In the genomic region with DNA sequence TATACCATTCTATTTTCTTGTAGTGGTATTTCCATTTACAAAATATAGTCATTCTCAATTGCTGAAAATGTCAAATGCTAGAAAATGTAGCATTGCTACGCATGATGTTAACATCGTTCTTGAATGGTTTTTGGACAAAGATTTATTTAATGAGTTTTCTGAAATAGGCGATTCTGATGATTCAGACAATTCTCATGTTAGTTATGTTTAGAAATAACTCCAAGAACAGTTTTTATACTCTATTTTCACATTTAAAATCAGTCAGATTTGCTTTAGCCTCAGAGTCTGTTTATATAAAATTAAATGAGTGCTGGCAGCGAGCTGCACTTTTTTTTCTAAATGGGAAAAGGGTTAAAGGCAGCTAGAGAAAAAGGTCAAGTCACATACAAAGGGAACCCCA, we compare ENCODE assay signal across 21 cellular contexts.
DNase-seq lines count a peak whose midpoint lies in the region; ATAC-seq and TF ChIP-seq lines count a peak whose summit lies in the region.
"Had no signal": no experiment of that assay in that cellular context is flagged by ENCODE, and none has a peak within 500 bp of the region (broad histone marks: within the 10 kb centered on the region; RNA-seq: fewer than 3 reads in every experiment).

No MANE protein-coding gene starts in this region.

- no peaks in the 10 kb centered on the region for H3K9me3 ChIP-seq in IMR-90 (ENCODE audit: control insufficient read depth, insufficient read depth, low read length)
- H3K9me3 ChIP-seq in neuron (ENCODE audit: low read length), result no peaks in the 10 kb centered on the region
- no peaks in the 10 kb centered on the region for H3K9me3 ChIP-seq in right atrium auricular region
- H3K9me3 ChIP-seq: BLaER1, Caco-2 had no signal

- H3K36me3 Mint-ChIP-seq in chondrocyte (ENCODE audit: low read depth), result no peaks in the 10 kb centered on the region
- H3K36me3 Mint-ChIP-seq in activated T-cell treated with anti-CD3 and anti-CD28 coated beads, Interleukin-2, amount 50 U/mL, for 4 hours (ENCODE audit: insufficient read depth), result no peaks in the 10 kb centered on the region
- no peaks in the 10 kb centered on the region for H3K36me3 Mint-ChIP-seq in activated CD8-positive, alpha-beta T cell treated with anti-CD3 and anti-CD28 coated beads, Interleukin-2, amount 10 ng/mL, durations not matched to agents 7 days and 5 days (ENCODE audit: low read depth)
- H3K36me3 Mint-ChIP-seq: CD4-positive, CD25-positive, alpha-beta regulatory T cell; CD8-positive, alpha-beta T cell had no signal

- H3K79me1 ChIP-seq in IMR-90 (ENCODE audit: low read depth in 1 of 2, low read length in 2 of 2), result no peaks in the 10 kb centered on the region

- H3K4me3 ChIP-seq in IMR-90 (ENCODE audit: insufficient read depth, low read depth, low read length) (no peak overlapping the region), neuron (ENCODE audit: low read length) (no peak overlapping the region), right atrium auricular region (no peak overlapping the region)
- H3K4me3 ChIP-seq: BLaER1, GM12878, GM23338 had no signal

- no peak overlapping the region for H2BK120ac ChIP-seq in IMR-90 (ENCODE audit: low read depth, low read length)

- TF ChIP-seq RAD21 in IMR-90 (IDR thresholded peaks at IDR 0.05; ENCODE audit: low read length), result no peak

- POLR2A ChIA-PET in IMR-90 (lab: Charles Lee; ENCODE audit: unreplicated experiment), result no interaction called here
- POLR2A ChIA-PET in activated CD8-positive, alpha-beta T cell treated with anti-CD3 and anti-CD28 coated beads, Interleukin-2, amount 10 ng/mL, durations not matched to agents 7 days and 5 days (lab: Charles Lee), result no interaction called here

- H3K27me3 Mint-ChIP-seq in chondrocyte (ENCODE audit: low read depth), result no peaks in the 10 kb centered on the region
- no peaks in the 10 kb centered on the region for H3K27me3 Mint-ChIP-seq in activated T-cell treated with anti-CD3 and anti-CD28 coated beads, Interleukin-2, amount 50 U/mL, for 4 hours (ENCODE audit: low read depth)
- no peaks in the 10 kb centered on the region for H3K27me3 Mint-ChIP-seq in activated CD8-positive, alpha-beta T cell treated with anti-CD3 and anti-CD28 coated beads, Interleukin-2, amount 10 ng/mL, durations not matched to agents 7 days and 5 days (ENCODE audit: low read depth)
- H3K27me3 Mint-ChIP-seq: B cell; CD4-positive, CD25-positive, alpha-beta regulatory T cell had no signal

- no peaks in the 10 kb centered on the region for H3K36me3 ChIP-seq in IMR-90 (ENCODE audit: control insufficient read depth, insufficient read depth, low read length)
- no peaks in the 10 kb centered on the region for H3K36me3 ChIP-seq in neuron (ENCODE audit: insufficient read depth, low read length)
- H3K36me3 ChIP-seq in right atrium auricular region, result no peaks in the 10 kb centered on the region
- H3K36me3 ChIP-seq: BLaER1 had no signal

- no peak overlapping the region for H3K4me2 ChIP-seq in IMR-90 (ENCODE audit: low read depth, low read length)
- H3K4me2 ChIP-seq: BLaER1, GM23338 had no signal

- H3K9me1 ChIP-seq in IMR-90 (ENCODE audit: insufficient read depth, low read length), result no peaks in the 10 kb centered on the region

- no peak overlapping the region for H4K8ac ChIP-seq in IMR-90 (ENCODE audit: low read depth in 2 of 2, low read length in 2 of 2)

- no peak overlapping the region for H3K18ac ChIP-seq in IMR-90 (ENCODE audit: low read depth, low read length)

- in situ Hi-C loops in IMR-90 (cut with MboI; ENCODE audit: low sequenced_read_pairs), result no loop called here

- no peak overlapping the region for H3K9ac ChIP-seq in IMR-90 (ENCODE audit: low read depth, low read length)
- H3K9ac ChIP-seq: BLaER1 had no signal

- H3K4me3 Mint-ChIP-seq in chondrocyte (ENCODE audit: unreplicated experiment), result no peak overlapping the region
- H3K4me3 Mint-ChIP-seq in activated T-cell treated with anti-CD3 and anti-CD28 coated beads, Interleukin-2, amount 50 U/mL, for 4 hours, result no peak overlapping the region
- no peak overlapping the region for H3K4me3 Mint-ChIP-seq in activated CD8-positive, alpha-beta T cell treated with anti-CD3 and anti-CD28 coated beads, Interleukin-2, amount 10 ng/mL, durations not matched to agents 7 days and 5 days
- H3K4me3 Mint-ChIP-seq: B cell; CD4-positive, CD25-positive, alpha-beta regulatory T cell; CD8-positive, alpha-beta T cell; GM23338; H9; HFFc6 had no signal

- H2AK5ac ChIP-seq in IMR-90 (ENCODE audit: low read depth, low read length), result no peak overlapping the region

- no peak overlapping the region for H2BK5ac ChIP-seq in IMR-90 (ENCODE audit: low read depth, low read length, poor library complexity, severe bottlenecking)

- BruUV-seq in IMR-90 (replicated peaks; lab: Mats Ljungman, UMichigan), result no TSS peak

- H2BK15ac ChIP-seq in IMR-90 (ENCODE audit: low read depth, low read length), result no peak overlapping the region

- no CpG with 5 or more reads among the region's 4 CpGs for WGBS in IMR-90 (ENCODE audit: extremely low coverage in 2 of 2, insufficient read length in 1 of 2), 2 experiments

- TF ChIP-seq POLR2A in IMR-90 (IDR thresholded peaks at IDR 0.05; ENCODE audit: low read depth, low read length), result no peak

- H3K9me3 Mint-ChIP-seq in chondrocyte (ENCODE audit: low read depth), result no peaks in the 10 kb centered on the region
- peaks cover 8% of the 10 kb centered on the region for H3K9me3 Mint-ChIP-seq in activated T-cell treated with anti-CD3 and anti-CD28 coated beads, Interleukin-2, amount 50 U/mL, for 4 hours
- peaks cover 16% of the 10 kb centered on the region for H3K9me3 Mint-ChIP-seq in activated CD8-positive, alpha-beta T cell treated with anti-CD3 and anti-CD28 coated beads, Interleukin-2, amount 10 ng/mL, durations not matched to agents 7 days and 5 days (ENCODE audit: insufficient read depth)
- H3K9me3 Mint-ChIP-seq: GM23338, H9, HFFc6 had no signal

- TF ChIP-seq CTCF in IMR-90 (conservative IDR thresholded peaks at IDR 0.05; ENCODE audit: low read depth, low read length) (no peak), chondrocyte (IDR thresholded peaks at IDR 0.05) (no peak), right atrium auricular region (IDR thresholded peaks at IDR 0.05) (no peak)

- no peaks in the 10 kb centered on the region for H4K20me1 ChIP-seq in IMR-90 (ENCODE audit: insufficient read depth, low read length)
- H4K20me1 ChIP-seq: BLaER1 had no signal

- H3K27ac ChIP-seq in IMR-90 (ENCODE audit: insufficient read depth, low read length), result no peak overlapping the region
- no peak overlapping the region for H3K27ac ChIP-seq in right atrium auricular region
- H3K27ac ChIP-seq: BLaER1, C4-2B had no signal

- H4K5ac ChIP-seq in IMR-90 (ENCODE audit: low read depth, low read length), result no peak overlapping the region

- CTCF ChIA-PET in IMR-90 (lab: Yijun Ruan, JAX), result interaction anchor here (0.6 kb wide), 1 partner anchor 41 kb away, joined by 3 read pairs; no protein-coding TSS in a partner anchor
- CTCF ChIA-PET in activated CD8-positive, alpha-beta T cell treated with anti-CD3 and anti-CD28 coated beads, Interleukin-2, amount 10 ng/mL, durations not matched to agents 7 days and 5 days (lab: Charles Lee), result no interaction called here

- H3K4ac ChIP-seq in IMR-90 (ENCODE audit: low read depth, low read length), result no peak overlapping the region

- H2AK9ac ChIP-seq in IMR-90 (replicated peaks; ENCODE audit: low read depth, low read length, poor library complexity), result no peak overlapping the region

- peak; percentile 14; the same call in 1 of the 2 replicates for ATAC-seq in IMR-90 (ENCODE audit: low read depth)
- no peak for ATAC-seq in activated T-cell treated with anti-CD3 and anti-CD28 coated beads, Interleukin-2, amount 50 U/mL, for 4 hours
- ATAC-seq in activated CD8-positive, alpha-beta T cell treated with anti-CD3 and anti-CD28 coated beads, Interleukin-2, amount 10 ng/mL, durations not matched to agents 7 days and 5 days, result no peak
- ATAC-seq: CD8-positive, alpha-beta T cell; GM12878; GM23338 had no signal

- peak; percentile 25 for DNase-seq in IMR-90
- no peak for DNase-seq in chondrocyte (ENCODE audit: low spot score)
- no peak for DNase-seq in activated T-cell treated with anti-CD3 and anti-CD28 coated beads, Interleukin-2, amount 50 U/mL, for 4 hours
- DNase-seq in NCI-H2029 treated with DMSO at 0.1 percent for 48 hours (lab: John Stamatoyannopoulos, UW), result no peak
- DNase-seq in activated CD8-positive, alpha-beta T cell treated with anti-CD3 and anti-CD28 coated beads, Interleukin-2, amount 10 ng/mL, durations not matched to agents 7 days and 5 days, result no peak
- DNase-seq in right atrium auricular region (ENCODE audit: low spot score), result no peak
- DNase-seq: Caco-2; CD4-positive, CD25-positive, alpha-beta regulatory T cell; CD8-positive, alpha-beta T cell; DMS153; DMS79; EL; GDM1; H9; HFFc6 had no signal

- peaks cover 19% of the 10 kb centered on the region for H3K4me1 Mint-ChIP-seq in chondrocyte (ENCODE audit: low read depth)
- no peaks in the 10 kb centered on the region for H3K4me1 Mint-ChIP-seq in activated T-cell treated with anti-CD3 and anti-CD28 coated beads, Interleukin-2, amount 50 U/mL, for 4 hours (ENCODE audit: low read depth)
- H3K4me1 Mint-ChIP-seq in activated CD8-positive, alpha-beta T cell treated with anti-CD3 and anti-CD28 coated beads, Interleukin-2, amount 10 ng/mL, durations not matched to agents 7 days and 5 days (ENCODE audit: low read depth), result no peaks in the 10 kb centered on the region
- H3K4me1 Mint-ChIP-seq: B cell; CD4-positive, CD25-positive, alpha-beta regulatory T cell had no signal

- H3K14ac ChIP-seq in IMR-90 (replicated peaks; ENCODE audit: low read depth, low read length), result no peak overlapping the region

- no peak overlapping the region for H3K23ac ChIP-seq in IMR-90 (ENCODE audit: low read depth, low read length)

- H3K27me3 ChIP-seq in IMR-90 (ENCODE audit: control insufficient read depth, insufficient read depth, low read length) (no peaks in the 10 kb centered on the region), neuron (ENCODE audit: insufficient read depth, low read length) (no peaks in the 10 kb centered on the region), right atrium auricular region (no peaks in the 10 kb centered on the region)
- H3K27me3 ChIP-seq: BLaER1 had no signal

- dilution Hi-C loops in IMR-90 (cut with HindIII; ENCODE audit: low sequenced_read_pairs, unreplicated experiment), result no loop called here

- H4K91ac ChIP-seq in IMR-90 (ENCODE audit: insufficient read depth, low read depth, low read length), result no peak overlapping the region

- H3K4me1 ChIP-seq in IMR-90 (ENCODE audit: control insufficient read depth, insufficient read depth, low read length) (no peaks in the 10 kb centered on the region), neuron (ENCODE audit: insufficient read depth, low read length) (peaks cover 13% of the 10 kb centered on the region), right atrium auricular region (no peaks in the 10 kb centered on the region)
- H3K4me1 ChIP-seq: BLaER1, Caco-2 had no signal

- peak overlapping the region; percentile 5 for H3K27ac Mint-ChIP-seq in chondrocyte (ENCODE audit: unreplicated experiment)
- H3K27ac Mint-ChIP-seq in activated CD8-positive, alpha-beta T cell treated with anti-CD3 and anti-CD28 coated beads, Interleukin-2, amount 10 ng/mL, durations not matched to agents 7 days and 5 days, result no peak overlapping the region
- H3K27ac Mint-ChIP-seq: B cell; CD4-positive, CD25-positive, alpha-beta regulatory T cell; CD8-positive, alpha-beta T cell; H9; HFFc6 had no signal

- H2AFZ ChIP-seq in IMR-90 (replicated peaks; ENCODE audit: low read length, poor library complexity) (no peak overlapping the region), neuron (ENCODE audit: low read depth, low read length) (peak overlapping the region; percentile 36)
- H2AFZ ChIP-seq: GM23338 had no signal

- H3K56ac ChIP-seq in IMR-90 (ENCODE audit: extremely low read depth, insufficient read depth, low read length), result no peak overlapping the region

- H2BK20ac ChIP-seq in IMR-90 (ENCODE audit: low read depth, low read length), result no peak overlapping the region

- intact Hi-C loops in IMR-90 (cut with micrococcal nuclease), result no loop called here
